ENCODE assay signal across 1 cellular context in genomic region chr5:134020188-134020587, GRCh38.
TF ChIP-seq lines count a peak whose summit lies in the region.

No MANE protein-coding gene starts in this region.

TF ChIP-seq in H1, 55 proteins besides CTCF, POLR2A, EP300 and RAD21:
- TF ChIP-seq SAP30 (IDR thresholded peaks at IDR 0.05; ENCODE audit: insufficient read depth, insufficient replicate concordance, low read length) (no peak), MAFK (IDR thresholded peaks at IDR 0.05; ENCODE audit: low read depth, low read length) (no peak), SRF (IDR thresholded peaks at IDR 0.05; ENCODE audit: low read depth, low read length) (no peak), RNF2 (IDR thresholded peaks at IDR 0.05; ENCODE audit: borderline replicate concordance, low read depth, low read length, missing control alignments, poor library complexity, severe bottlenecking) (no peak), JUND (IDR thresholded peaks at IDR 0.05; ENCODE audit: low read length) (no peak), RFX5 (IDR thresholded peaks at IDR 0.05; ENCODE audit: borderline replicate concordance, low read depth, low read length) (no peak), TCF12 (IDR thresholded peaks at IDR 0.05; ENCODE audit: low read depth, low read length) (no peak), ASH2L (IDR thresholded peaks at IDR 0.05; ENCODE audit: low read length) (no peak), USF2 (IDR thresholded peaks at IDR 0.05; ENCODE audit: low read length) (no peak), SP2 (IDR thresholded peaks at IDR 0.05; ENCODE audit: low read length) (no peak), EZH2 (IDR thresholded peaks at IDR 0.05; ENCODE audit: low read depth, low read length, severe bottlenecking) (no peak), BRCA1 (IDR thresholded peaks at IDR 0.05; ENCODE audit: low read depth, low read length) (no peak), NRF1 (IDR thresholded peaks at IDR 0.05; ENCODE audit: low read depth, low read length) (no peak), SP1 (IDR thresholded peaks at IDR 0.05; ENCODE audit: low read depth, low read length) (no peak), ZNF274 (IDR thresholded peaks at IDR 0.05; ENCODE audit: borderline replicate concordance, extremely low read depth, low read length) (no peak), TAF7 (optimal IDR thresholded peaks at IDR 0.05; ENCODE audit: borderline replicate concordance, low read depth, low read length) (no peak), CTBP2 (IDR thresholded peaks at IDR 0.05; ENCODE audit: borderline replicate concordance, insufficient read depth, insufficient read length, low read length) (no peak), KDM5A (IDR thresholded peaks at IDR 0.05; ENCODE audit: low read length) (no peak)
